ENCODE assay signal across 8 cellular contexts in the genomic region with DNA sequence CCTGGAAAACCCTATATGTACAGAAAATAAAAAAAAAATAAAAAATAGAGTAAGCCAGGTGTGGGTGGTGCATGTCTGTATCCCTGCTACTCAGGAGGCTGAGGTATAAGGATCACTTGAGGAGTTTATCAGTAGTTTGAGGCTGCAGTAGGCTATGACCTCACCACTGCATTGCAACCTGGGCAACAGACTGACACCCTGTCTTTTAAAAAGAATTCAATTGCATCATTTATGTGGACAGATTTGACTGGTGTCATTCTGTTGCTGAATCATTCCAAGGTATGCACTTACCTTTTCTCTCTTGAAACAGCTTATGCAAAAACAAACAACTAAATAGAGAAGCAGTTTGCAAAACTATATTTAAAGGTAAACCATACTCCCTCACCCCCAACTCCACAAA. TPM values are rescaled to one million over a fixed set of nuclear protein-coding genes. Genes with fewer than 3 reads are reported as not detected.
"Had no signal": no experiment of that assay in that cellular context is flagged by ENCODE, and none has a peak within 500 bp of the region (broad histone marks: within the 10 kb centered on the region; RNA-seq: fewer than 3 reads in every experiment).

No MANE protein-coding gene starts in this region.

- DNase-seq: H9, HCEC 1CT, IMR-90 had no signal

- FAIRE-seq: H1, H54, HTR-8/SVneo had no signal

- H3K4me3 ChIP-seq: GM23338 had no signal

RNA-seq across cellular contexts. Expression of a gene that starts 12.4 kb away (rescaled TPM):
- total RNA-seq: H9, HT-29, IMR-90 had no signal
